ENCODE assay signal across 9 cellular contexts in genomic region chrX:8783100-8784098, GRCh38. TPM values are rescaled to one million over a fixed set of nuclear protein-coding genes. Genes with fewer than 3 reads are reported as not detected.
DNase-seq lines count a peak whose midpoint lies in the region; ATAC-seq and TF ChIP-seq lines count a peak whose summit lies in the region.
"Had no signal": no experiment of that assay in that cellular context is flagged by ENCODE, and none has a peak within 500 bp of the region (broad histone marks: within the 10 kb centered on the region; RNA-seq: fewer than 3 reads in every experiment).

No MANE protein-coding gene starts in this region.

- in situ Hi-C loops in GM13977 (cut with MboI; ENCODE audit: low pct_unique_long_range_greater_than_20kb, low sequenced_read_pairs, unreplicated experiment) (no loop called here), KBM-7 (cut with MboI; ENCODE audit: low pct_unique_long_range_greater_than_20kb, low sequenced_read_pairs) (no loop called here)

- no peaks in the 10 kb centered on the region for H3K4me1 Mint-ChIP-seq in activated T-cell treated with anti-CD3 and anti-CD28 coated beads, Interleukin-2, amount 50 U/mL, for 72 hours (ENCODE audit: low read depth)

- H3K27ac Mint-ChIP-seq in activated T-cell treated with anti-CD3 and anti-CD28 coated beads, Interleukin-2, amount 50 U/mL, for 72 hours, result no peak overlapping the region

- DNase-seq in GM13977 (ENCODE audit: low spot score), result peak; percentile 72
- DNase-seq in KBM-7, result peak; percentile 38
- peak; percentile 22 to 37 for DNase-seq in activated T-cell treated with anti-CD3 and anti-CD28 coated beads, Interleukin-2, amount 50 U/mL, for 72 hours
- DNase-seq in glomerular visceral epithelial cell (ENCODE audit: extremely low spot score), result peak; percentile 1
- peak; percentile 9 for DNase-seq in stimulated activated CD8-positive, alpha-beta memory T cell treated with anti-CD3 and anti-CD28 coated beads, Interleukin-4, amount 100 ng/mL, for 24 hours (ENCODE audit: low read depth)
- no peak for DNase-seq in inferior parietal cortex (ENCODE audit: extremely low spot score)
- DNase-seq in NCI-H1105 (lab: John Stamatoyannopoulos, UW), result no peak

- TF ChIP-seq CTCF in GM13977 (IDR thresholded peaks at IDR 0.05; ENCODE audit: extremely low read depth, insufficient read depth, missing control alignments), result peak; percentile 70

- no peaks in the 10 kb centered on the region for H3K36me3 Mint-ChIP-seq in activated T-cell treated with anti-CD3 and anti-CD28 coated beads, Interleukin-2, amount 50 U/mL, for 72 hours (ENCODE audit: insufficient read depth in 2 of 2)

- ATAC-seq in activated T-cell treated with anti-CD3 and anti-CD28 coated beads, Interleukin-2, amount 50 U/mL, for 72 hours (replicated peaks in 1 of 2), result peak in 1 of 2 donors; percentile 71
- no peak for ATAC-seq in HG02571 (IDR thresholded peaks at IDR 0.05; ENCODE audit: unreplicated experiment)

- H3K9me3 Mint-ChIP-seq in activated T-cell treated with anti-CD3 and anti-CD28 coated beads, Interleukin-2, amount 50 U/mL, for 72 hours, result no peaks in the 10 kb centered on the region

- H3K4me3 Mint-ChIP-seq in activated T-cell treated with anti-CD3 and anti-CD28 coated beads, Interleukin-2, amount 50 U/mL, for 72 hours, result peak overlapping the region; percentile 36 to 49

- peaks cover 9% of the 10 kb centered on the region for H3K27me3 Mint-ChIP-seq in activated T-cell treated with anti-CD3 and anti-CD28 coated beads, Interleukin-2, amount 50 U/mL, for 72 hours (ENCODE audit: low read depth)

RNA-seq across cellular contexts. Expression of gene FAM9A, which starts 17.8 kb away (rescaled TPM):
- not detected for total RNA-seq in activated T-cell treated with anti-CD3 and anti-CD28 coated beads, Interleukin-2, amount 50 U/mL, for 72 hours
- total RNA-seq: Peyer's patch had no signal

RNA-seq across cellular contexts. Expression of gene ANOS1, which starts 51.5 kb away (rescaled TPM):
- total RNA-seq in activated T-cell treated with anti-CD3 and anti-CD28 coated beads, Interleukin-2, amount 50 U/mL, for 72 hours, result not detected

Comparison
In these comparisons a context has a peak if more than half of its experiments do, and no peak if none do; other contexts are left out.
1. DNase-seq: peak in GM13977 (single experiment), KBM-7 (single experiment), activated T-cell treated with anti-CD3 and anti-CD28 coated beads, Interleukin-2, amount 50 U/mL, for 72 hours (2 of 2), glomerular visceral epithelial cell (single experiment) and stimulated activated CD8-positive, alpha-beta memory T cell treated with anti-CD3 and anti-CD28 coated beads, Interleukin-4, amount 100 ng/mL, for 24 hours (single experiment); none in inferior parietal cortex (single experiment) and NCI-H1105 (single experiment).